Comparison of ENCODE assay signal across 9 cellular contexts in the genomic region with DNA sequence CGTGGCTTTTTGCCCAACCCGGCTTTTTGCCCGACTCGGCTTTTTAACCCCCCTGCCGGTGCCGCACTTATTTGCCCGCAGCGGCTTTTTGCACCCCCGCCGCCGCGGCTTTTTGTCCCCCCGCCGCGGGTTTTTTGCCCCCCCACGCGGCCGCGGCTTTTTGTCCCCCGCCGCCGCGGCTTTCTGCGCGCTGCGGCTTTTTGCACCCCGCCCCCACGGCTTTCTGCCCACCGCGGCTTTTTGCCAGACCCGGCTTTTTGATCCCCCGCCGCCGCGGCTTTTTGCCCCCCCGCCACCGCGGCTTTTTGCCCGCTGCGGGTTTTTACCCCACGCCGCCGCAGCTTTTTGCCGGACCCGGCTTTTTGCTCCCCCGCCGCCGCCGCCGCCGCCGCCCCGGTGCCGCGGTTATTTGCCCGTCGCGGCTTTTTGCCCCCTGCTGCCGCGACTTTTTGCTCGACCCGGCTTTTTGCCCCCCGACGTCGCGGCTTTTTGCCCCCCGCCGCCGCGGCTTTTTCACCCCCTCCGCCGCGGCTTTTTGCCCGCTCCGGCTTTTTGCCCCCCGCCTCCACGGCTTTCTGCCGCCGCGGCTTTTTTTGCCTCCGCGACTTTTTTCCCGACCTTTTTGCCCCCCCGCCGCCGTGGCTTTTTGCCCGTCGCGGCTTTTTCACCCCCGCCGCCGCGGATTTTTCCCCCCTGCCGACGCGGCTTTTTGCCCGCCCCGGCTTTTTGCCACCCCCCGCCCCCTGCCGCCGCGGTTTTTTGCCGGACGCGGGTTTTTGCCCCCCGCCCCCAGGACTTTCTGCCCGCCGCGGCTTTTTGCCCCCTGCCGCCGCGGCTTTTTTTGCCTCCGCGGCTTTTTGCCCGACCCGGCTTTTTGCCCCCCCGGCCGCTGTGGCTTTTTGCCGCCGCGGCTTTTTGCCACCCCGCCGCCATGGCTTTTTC.
DNase-seq lines count a peak whose midpoint lies in the region; ATAC-seq, FAIRE-seq and TF ChIP-seq lines count a peak whose summit lies in the region.
"Had no signal": no experiment of that assay in that cellular context is flagged by ENCODE, and none has a peak within 500 bp of the region (broad histone marks: within the 10 kb centered on the region; RNA-seq: fewer than 3 reads in every experiment).

No MANE protein-coding gene starts in this region.

- no peak overlapping the region for H2AFZ ChIP-seq in smooth muscle cell (ENCODE audit: low read depth)

- no peak overlapping the region for H3K4me3 Mint-ChIP-seq in activated T-helper 1 cell treated with anti-CD3 and anti-CD28 coated beads, Interleukin-12 subunit alpha, Interleukin-12 subunit beta, Interleukin-2, Interleukin-4 antibody, amounts not matched to agents 30 ng/mL and 10 ng/mL and 1 ng/mL, durations not matched to agents 14 hours and 24 hours and 36 hours

- TF ChIP-seq CTCF in WI38 (IDR thresholded peaks at IDR 0.05; ENCODE audit: low read depth, low read length) = no peak
- no peak for TF ChIP-seq CTCF in smooth muscle cell (IDR thresholded peaks at IDR 0.05; ENCODE audit: borderline replicate concordance, insufficient read depth, poor library complexity, severe bottlenecking)

- FAIRE-seq in H54 (lab: Jason Lieb, UNC) = no peak

- H3K27ac ChIP-seq in smooth muscle cell (ENCODE audit: low read depth) = no peak overlapping the region

- H3K36me3 ChIP-seq in smooth muscle cell (ENCODE audit: low read depth) = no peaks in the 10 kb centered on the region

- H4K20me1 ChIP-seq in smooth muscle cell (ENCODE audit: low read depth) = no peaks in the 10 kb centered on the region

- H3K4me1 ChIP-seq in smooth muscle cell (ENCODE audit: low read depth) = no peaks in the 10 kb centered on the region

- H3K36me3 Mint-ChIP-seq in activated T-helper 1 cell treated with anti-CD3 and anti-CD28 coated beads, Interleukin-12 subunit alpha, Interleukin-12 subunit beta, Interleukin-2, Interleukin-4 antibody, amounts not matched to agents 30 ng/mL and 10 ng/mL and 1 ng/mL, durations not matched to agents 14 hours and 24 hours and 36 hours (ENCODE audit: low read depth) = no peaks in the 10 kb centered on the region

- H3K9me3 Mint-ChIP-seq in activated T-helper 1 cell treated with anti-CD3 and anti-CD28 coated beads, Interleukin-12 subunit alpha, Interleukin-12 subunit beta, Interleukin-2, Interleukin-4 antibody, amounts not matched to agents 30 ng/mL and 10 ng/mL and 1 ng/mL, durations not matched to agents 14 hours and 24 hours and 36 hours = no peaks in the 10 kb centered on the region

- peak in 1 of 2 donors; percentile 23 for ATAC-seq in left cardiac atrium

- 87% methylated on average over 122 of the region's 123 CpGs for WGBS in smooth muscle cell (ENCODE audit: low lambda C conversion rate)

- H3F3A ChIP-seq in smooth muscle cell (ENCODE audit: low read depth) = peaks cover 7% of the 10 kb centered on the region

- H3K9me3 ChIP-seq in smooth muscle cell (replicated peaks; ENCODE audit: low read depth) = peaks cover 7% of the 10 kb centered on the region

- no peak overlapping the region for H3K9ac ChIP-seq in smooth muscle cell (ENCODE audit: low read depth)

- H3K4me3 ChIP-seq in WI38 (ENCODE audit: low read depth, low read length) = peak overlapping the region; percentile 53
- peak overlapping the region; percentile 9 for H3K4me3 ChIP-seq in smooth muscle cell

- peaks cover 18% of the 10 kb centered on the region for H3K27me3 Mint-ChIP-seq in activated T-helper 1 cell treated with anti-CD3 and anti-CD28 coated beads, Interleukin-12 subunit alpha, Interleukin-12 subunit beta, Interleukin-2, Interleukin-4 antibody, amounts not matched to agents 30 ng/mL and 10 ng/mL and 1 ng/mL, durations not matched to agents 14 hours and 24 hours and 36 hours (ENCODE audit: insufficient read depth)

- H3K27ac Mint-ChIP-seq in activated T-helper 1 cell treated with anti-CD3 and anti-CD28 coated beads, Interleukin-12 subunit alpha, Interleukin-12 subunit beta, Interleukin-2, Interleukin-4 antibody, amounts not matched to agents 30 ng/mL and 10 ng/mL and 1 ng/mL, durations not matched to agents 14 hours and 24 hours and 36 hours = no peak overlapping the region

- H3K4me2 ChIP-seq in smooth muscle cell = no peak overlapping the region

- no peaks in the 10 kb centered on the region for H3K79me2 ChIP-seq in smooth muscle cell (ENCODE audit: low read depth)

- intact Hi-C loops in left cardiac atrium (cut with DNase I) = no loop called here
- intact Hi-C loops in activated T-helper 1 cell treated with anti-CD3 and anti-CD28 coated beads, Interleukin-12 subunit alpha, Interleukin-12 subunit beta, Interleukin-2, Interleukin-4 antibody, amounts not matched to agents 30 ng/mL and 10 ng/mL and 1 ng/mL, durations not matched to agents 14 hours and 24 hours and 36 hours (cut with micrococcal nuclease) = no loop called here

- TF ChIP-seq POLR2A in H54 (IDR thresholded peaks at IDR 0.05; ENCODE audit: low read depth, low read length) = no peak

- peaks cover 3% of the 10 kb centered on the region for H3K27me3 ChIP-seq in smooth muscle cell (ENCODE audit: low read depth)

- peaks cover 3% of the 10 kb centered on the region for H3K4me1 Mint-ChIP-seq in activated T-helper 1 cell treated with anti-CD3 and anti-CD28 coated beads, Interleukin-12 subunit alpha, Interleukin-12 subunit beta, Interleukin-2, Interleukin-4 antibody, amounts not matched to agents 30 ng/mL and 10 ng/mL and 1 ng/mL, durations not matched to agents 14 hours and 24 hours and 36 hours (ENCODE audit: low read depth)

- DNase-seq in H54 (ENCODE audit: insufficient read length, low spot score) (peak; percentile 0), left cardiac atrium (peak; percentile 41), smooth muscle cell (lab: John Stamatoyannopoulos, UW; ENCODE audit: unreplicated experiment) (no peak), middle frontal gyrus (ENCODE audit: extremely low spot score, low spot score) (no peak), NOMO-1 treated with DMSO at 0.1 percent for 48 hours (lab: John Stamatoyannopoulos, UW; ENCODE audit: unreplicated experiment) (no peak)
- no peak for DNase-seq in activated T-helper 1 cell treated with anti-CD3 and anti-CD28 coated beads, Interleukin-12 subunit alpha, Interleukin-12 subunit beta, Interleukin-2, Interleukin-4 antibody, amounts not matched to agents 30 ng/mL and 10 ng/mL and 1 ng/mL, durations not matched to agents 14 hours and 24 hours and 36 hours (ENCODE audit: low spot score)
- DNase-seq in stimulated activated naive CD4-positive, alpha-beta T cell treated with Interleukin-2 at 50 U/mL for 16 hours (lab: John Stamatoyannopoulos, UW) = no peak
- DNase-seq: NCI-H1092 had no signal

Comparison
In these comparisons a context has a peak if more than half of its experiments do, and no peak if none do; other contexts are left out.
1. DNase-seq: peak in H54 (single experiment) and left cardiac atrium (single experiment); none in smooth muscle cell (single experiment), activated T-helper 1 cell treated with anti-CD3 and anti-CD28 coated beads, Interleukin-12 subunit alpha, Interleukin-12 subunit beta, Interleukin-2, Interleukin-4 antibody, amounts not matched to agents 30 ng/mL and 10 ng/mL and 1 ng/mL, durations not matched to agents 14 hours and 24 hours and 36 hours (single experiment), middle frontal gyrus (single experiment), NOMO-1 treated with DMSO at 0.1 percent for 48 hours (single experiment) and stimulated activated naive CD4-positive, alpha-beta T cell treated with Interleukin-2 at 50 U/mL for 16 hours (single experiment).